ENCODE assay signal across 22 cellular contexts in genomic region chr4:6504900-6505496, GRCh38. TPM values are rescaled to one million over a fixed set of nuclear protein-coding genes. Genes with fewer than 3 reads are reported as not detected.
"Had no signal": no experiment of that assay in that cellular context is flagged by ENCODE, and none has a peak within 500 bp of the region (broad histone marks: within the 10 kb centered on the region; RNA-seq: fewer than 3 reads in every experiment).

No MANE protein-coding gene starts in this region.

- H3K4me1 Mint-ChIP-seq: central memory CD8-positive, alpha-beta T cell; nephron had no signal

- H3K4me3 ChIP-seq: coronary artery, gastrocnemius medialis, lung, upper lobe of right lung had no signal

- H3K9me3 ChIP-seq: gastrocnemius medialis had no signal

- ATAC-seq: activated T-cell treated with anti-CD3 and anti-CD28 coated beads, Interleukin-2, amount 50 U/mL, for 4 hours; gastrocnemius medialis; upper lobe of right lung had no signal

- H3K27ac Mint-ChIP-seq: activated naive CD4-positive, alpha-beta T cell treated with anti-CD3 and anti-CD28 coated beads for 36 hours; nephron had no signal

- H3K36me3 ChIP-seq: gastrocnemius medialis, upper lobe of right lung had no signal

- H3K4me1 ChIP-seq: gastrocnemius medialis, upper lobe of right lung had no signal

- DNase-seq: activated CD4-positive, alpha-beta T cell treated with anti-CD3 and anti-CD28 coated beads, Interleukin-2, amount 50 U/mL, for 1 hour; activated CD4-positive, CD25-positive, alpha-beta regulatory T cell treated with anti-CD3 and anti-CD28 coated beads, Interleukin-2, amount 50 U/mL, for 72 hours; activated CD8-positive, alpha-beta memory T cell treated with anti-CD3 and anti-CD28 coated beads, Interleukin-2, amount 50 U/mL, for 4 hours; activated naive CD4-positive, alpha-beta T cell treated with anti-CD3 and anti-CD28 coated beads for 36 hours; activated T-cell treated with anti-CD3 and anti-CD28 coated beads, Interleukin-2, amount 50 U/mL, for 4 hours; aorta; gastrocnemius medialis; midbrain; nucleus accumbens; posterior cingulate gyrus; retina; stimulated activated CD4-positive, alpha-beta T cell treated with anti-CD3 and anti-CD28 coated beads, Interleukin-12 subunit alpha, Interleukin-12 subunit beta, amount 100 ng/mL, for 4 hours; stimulated activated CD4-positive, alpha-beta T cell treated with anti-CD3 and anti-CD28 coated beads, Interleukin-1b, Interleukin-23, amount 100 ng/mL, for 48 hours; stimulated activated CD8-positive, alpha-beta memory T cell treated with anti-CD3 and anti-CD28 coated beads, Interleukin-4, amount 100 ng/mL, for 48 hours; stimulated activated naive CD4-positive, alpha-beta T cell; upper lobe of right lung had no signal

- FAIRE-seq: keratinocyte had no signal

- H3K27ac ChIP-seq: coronary artery, gastrocnemius medialis, upper lobe of right lung had no signal

- H3K4me3 Mint-ChIP-seq: activated naive CD4-positive, alpha-beta T cell treated with anti-CD3 and anti-CD28 coated beads for 36 hours; activated T-cell treated with anti-CD3 and anti-CD28 coated beads, Interleukin-2, amount 50 U/mL, for 4 hours; central memory CD8-positive, alpha-beta T cell; nephron had no signal

RNA-seq across cellular contexts. Expression of gene PPP2R2C, which starts 32.6 kb away (rescaled TPM):
- total RNA-seq: activated naive CD4-positive, alpha-beta T cell treated with anti-CD3 and anti-CD28 coated beads for 36 hours; activated T-cell treated with anti-CD3 and anti-CD28 coated beads, Interleukin-2, amount 50 U/mL, for 4 hours; epithelial cell of proximal tubule had no signal
